ENCODE assay signal across 16 cellular contexts in genomic region chr11:10428453-10428852, GRCh38. TPM values are rescaled to one million over a fixed set of nuclear protein-coding genes. Genes with fewer than 3 reads are reported as not detected.
A peak's percentile ranks its signal among the peaks of the same experiment; 100 is the strongest.
DNase-seq lines count a peak whose midpoint lies in the region; ATAC-seq, FAIRE-seq and TF ChIP-seq lines count a peak whose summit lies in the region.
"Had no signal": no experiment of that assay in that cellular context is flagged by ENCODE, and none has a peak within 500 bp of the region (broad histone marks: within the 10 kb centered on the region; RNA-seq: fewer than 3 reads in every experiment).

No MANE protein-coding gene starts in this region.

- H3K9me1 ChIP-seq in IMR-90 (ENCODE audit: insufficient read depth, low read length), result no peaks in the 10 kb centered on the region

- in situ Hi-C loops in IMR-90 (cut with MboI; ENCODE audit: low sequenced_read_pairs), result no loop called here
- in situ Hi-C loops in GM23248 (cut with MboI), result no loop called here

- no peaks in the 10 kb centered on the region for H3K4me1 Mint-ChIP-seq in activated T-helper 17 cell treated with anti-CD3 and anti-CD28 coated beads, Interleukin-2, amount 50 U/mL, for 72 hours
- no peaks in the 10 kb centered on the region for H3K4me1 Mint-ChIP-seq in stimulated activated naive CD8-positive, alpha-beta T cell treated with anti-CD3 and anti-CD28 coated beads, Interleukin-15, amount 100 ng/mL, for 72 hours
- H3K4me1 Mint-ChIP-seq: B cell; CD4-positive, alpha-beta memory T cell had no signal

- POLR2A ChIA-PET in IMR-90 (lab: Charles Lee; ENCODE audit: unreplicated experiment), result no interaction called here

- H3K79me1 ChIP-seq in IMR-90 (ENCODE audit: low read depth in 1 of 2, low read length in 2 of 2) (no peaks in the 10 kb centered on the region), mesendoderm (ENCODE audit: low read length) (no peaks in the 10 kb centered on the region)

- H3K14ac ChIP-seq in IMR-90 (replicated peaks; ENCODE audit: low read depth, low read length), result no peak overlapping the region

- H3K9me3 ChIP-seq in IMR-90 (ENCODE audit: control insufficient read depth, insufficient read depth, low read length) (no peaks in the 10 kb centered on the region), stomach (peaks cover 0 to 6% (median 0%) of the 10 kb centered on the region in 4 donors), GM23248 (ENCODE audit: low read depth) (no peaks in the 10 kb centered on the region)
- H3K9me3 ChIP-seq: HAP-1 had no signal

- H3K79me2 ChIP-seq in mesendoderm (ENCODE audit: control insufficient read depth, insufficient read depth, low read length), result no peaks in the 10 kb centered on the region
- no peaks in the 10 kb centered on the region for H3K79me2 ChIP-seq in GM23248 (ENCODE audit: insufficient read depth)

- H2BK120ac ChIP-seq in IMR-90 (ENCODE audit: low read depth, low read length) (no peak overlapping the region), mesendoderm (ENCODE audit: low read depth, low read length) (no peak overlapping the region)

- no peak overlapping the region for H2AFZ ChIP-seq in IMR-90 (replicated peaks; ENCODE audit: low read length, poor library complexity)
- H2AFZ ChIP-seq in GM23248, result no peak overlapping the region

- peaks cover 26% of the 10 kb centered on the region for H3K27me3 Mint-ChIP-seq in activated T-helper 17 cell treated with anti-CD3 and anti-CD28 coated beads, Interleukin-2, amount 50 U/mL, for 72 hours
- H3K27me3 Mint-ChIP-seq in stimulated activated naive CD8-positive, alpha-beta T cell treated with anti-CD3 and anti-CD28 coated beads, Interleukin-15, amount 100 ng/mL, for 72 hours, result peaks cover 5% of the 10 kb centered on the region

- H4K20me1 ChIP-seq in IMR-90 (ENCODE audit: insufficient read depth, low read length) (no peaks in the 10 kb centered on the region), GM23248 (ENCODE audit: insufficient read depth) (no peaks in the 10 kb centered on the region)

- H3K36me3 ChIP-seq in IMR-90 (ENCODE audit: control insufficient read depth, insufficient read depth, low read length) (no peaks in the 10 kb centered on the region), mesendoderm (ENCODE audit: control insufficient read depth, insufficient read depth, low read length) (no peaks in the 10 kb centered on the region), stomach (no peaks in the 10 kb centered on the region), GM23248 (ENCODE audit: low read depth) (no peaks in the 10 kb centered on the region)
- H3K36me3 ChIP-seq: HAP-1 had no signal

- H3K4me1 ChIP-seq in IMR-90 (ENCODE audit: control insufficient read depth, insufficient read depth, low read length) (peaks cover 4% of the 10 kb centered on the region; the same call in 1 of the 2 replicates), mesendoderm (ENCODE audit: control insufficient read depth, low read depth, low read length) (peaks cover 5% of the 10 kb centered on the region), stomach (no peaks in the 10 kb centered on the region), GM23248 (ENCODE audit: insufficient read depth) (peaks cover 10% of the 10 kb centered on the region)
- H3K4me1 ChIP-seq: HAP-1 had no signal

- H3K23ac ChIP-seq in IMR-90 (ENCODE audit: low read depth, low read length) (no peak overlapping the region), mesendoderm (ENCODE audit: low read length) (no peak overlapping the region)

- no peak overlapping the region for H3K4me3 Mint-ChIP-seq in activated T-helper 17 cell treated with anti-CD3 and anti-CD28 coated beads, Interleukin-2, amount 50 U/mL, for 72 hours
- H3K4me3 Mint-ChIP-seq in stimulated activated naive CD8-positive, alpha-beta T cell treated with anti-CD3 and anti-CD28 coated beads, Interleukin-15, amount 100 ng/mL, for 72 hours, result no peak overlapping the region
- H3K4me3 Mint-ChIP-seq: B cell; CD4-positive, alpha-beta memory T cell; HFFc6 had no signal

- no peak overlapping the region for H3K18ac ChIP-seq in IMR-90 (ENCODE audit: low read depth, low read length)
- no peak overlapping the region for H3K18ac ChIP-seq in mesendoderm (ENCODE audit: low read length)

- no peak overlapping the region for H2BK5ac ChIP-seq in IMR-90 (ENCODE audit: low read depth, low read length, poor library complexity, severe bottlenecking)
- H2BK5ac ChIP-seq in mesendoderm (ENCODE audit: low read length), result no peak overlapping the region

- WGBS in IMR-90 (ENCODE audit: extremely low coverage in 2 of 2, insufficient read length in 1 of 2), 2 experiments, result no CpG with 5 or more reads among the region's 1 CpG
- no CpG with 5 or more reads among the region's 1 CpG for WGBS in mesendoderm (ENCODE audit: extremely low coverage, insufficient coverage, low lambda C conversion rate)
- 38 to 52% (median 43%) methylated on average over 1 of the region's 1 CpG for WGBS in stomach, 5 donors
- 80 to 90% methylated on average over 1 of the region's 1 CpG for whole genome bisulfite sequencing in GM23248 (ENCODE audit: low coverage in 1 of 2, low lambda C conversion rate in 2 of 2, missing lambda C conversion rate in 2 of 2), 2 experiments

- no peak for TF ChIP-seq EP300 in stomach (IDR thresholded peaks at IDR 0.05)

- H3F3A ChIP-seq in GM23248 (ENCODE audit: insufficient read depth), result no peaks in the 10 kb centered on the region

- no peak overlapping the region for H2BK15ac ChIP-seq in IMR-90 (ENCODE audit: low read depth, low read length)
- H2BK15ac ChIP-seq in mesendoderm (replicated peaks; ENCODE audit: low read depth), result no peak overlapping the region

- intact Hi-C loops in IMR-90 (cut with micrococcal nuclease) (no loop called here), stomach (cut with DNase I; ENCODE audit: low total_unique reads) (no loop called here)

- H2AK9ac ChIP-seq in IMR-90 (replicated peaks; ENCODE audit: low read depth, low read length, poor library complexity), result no peak overlapping the region

- H3K27me3 ChIP-seq in IMR-90 (ENCODE audit: control insufficient read depth, insufficient read depth, low read length), result no peaks in the 10 kb centered on the region
- no peaks in the 10 kb centered on the region for H3K27me3 ChIP-seq in mesendoderm (ENCODE audit: insufficient read depth, low read length, poor library complexity)
- H3K27me3 ChIP-seq in stomach, result peaks cover 0 to 22% (median 3%) of the 10 kb centered on the region in 3 donors
- no peaks in the 10 kb centered on the region for H3K27me3 ChIP-seq in GM23248 (replicated peaks; ENCODE audit: insufficient read depth)

- no peaks in the 10 kb centered on the region for H3K9me3 Mint-ChIP-seq in activated T-helper 17 cell treated with anti-CD3 and anti-CD28 coated beads, Interleukin-2, amount 50 U/mL, for 72 hours
- H3K9me3 Mint-ChIP-seq in stimulated activated naive CD8-positive, alpha-beta T cell treated with anti-CD3 and anti-CD28 coated beads, Interleukin-15, amount 100 ng/mL, for 72 hours, result peaks cover 0 to under 1% of the 10 kb centered on the region in 2 donors

- dilution Hi-C loops in IMR-90 (cut with HindIII; ENCODE audit: low sequenced_read_pairs, unreplicated experiment), result no loop called here

- no peak for TF ChIP-seq CTCF in IMR-90 (conservative IDR thresholded peaks at IDR 0.05; ENCODE audit: low read depth, low read length)
- TF ChIP-seq CTCF in stomach (IDR thresholded peaks at IDR 0.05), result no peak

- TF ChIP-seq POLR2A in GM12892 (IDR thresholded peaks at IDR 0.05; ENCODE audit: low read depth, low read length) (no peak), IMR-90 (IDR thresholded peaks at IDR 0.05; ENCODE audit: low read depth, low read length) (no peak), stomach (IDR thresholded peaks at IDR 0.05) (no peak)

- DNase-seq in GM12892 (ENCODE audit: insufficient read length) (no peak), IMR-90 (no peak), mesendoderm (peak; percentile 36), stomach (no peak), GM23248 (no peak)
- DNase-seq in stimulated activated naive CD8-positive, alpha-beta T cell treated with anti-CD3 and anti-CD28 coated beads, Interleukin-15, amount 100 ng/mL, for 72 hours, result no peak
- DNase-seq: ACHN; C1 segment of cervical spinal cord; CD4-positive, alpha-beta memory T cell; DMS79; HFFc6 had no signal

- CTCF ChIA-PET in IMR-90 (lab: Yijun Ruan, JAX), result no interaction called here

- FAIRE-seq in GM12892 (lab: Jason Lieb, UNC), result peak; percentile 61
- FAIRE-seq: GM12878, H1 had no signal

- no peaks in the 10 kb centered on the region for H3K9me2 ChIP-seq in GM23248 (ENCODE audit: insufficient read depth)

- no peak overlapping the region for H2BK20ac ChIP-seq in IMR-90 (ENCODE audit: low read depth, low read length)

- H4K5ac ChIP-seq in IMR-90 (ENCODE audit: low read depth, low read length) (no peak overlapping the region), mesendoderm (ENCODE audit: low read length) (no peak overlapping the region)

- no peak overlapping the region for H3K4me2 ChIP-seq in IMR-90 (ENCODE audit: low read depth, low read length)
- no peak overlapping the region for H3K4me2 ChIP-seq in mesendoderm (ENCODE audit: low read length)
- no peak overlapping the region for H3K4me2 ChIP-seq in GM23248 (ENCODE audit: unreplicated experiment)

- ATAC-seq in IMR-90 (ENCODE audit: low read depth), result no peak
- peak; percentile 47 for ATAC-seq in activated T-helper 17 cell treated with anti-CD3 and anti-CD28 coated beads, Interleukin-2, amount 50 U/mL, for 72 hours (replicated peaks)
- no peak for ATAC-seq in stimulated activated naive CD8-positive, alpha-beta T cell treated with anti-CD3 and anti-CD28 coated beads, Interleukin-15, amount 100 ng/mL, for 72 hours
- ATAC-seq: GM12878 had no signal

- no peak overlapping the region for H4K91ac ChIP-seq in IMR-90 (ENCODE audit: insufficient read depth, low read depth, low read length)

- H3K27ac ChIP-seq in IMR-90 (ENCODE audit: insufficient read depth, low read length), result no peak overlapping the region
- no peak overlapping the region for H3K27ac ChIP-seq in mesendoderm (ENCODE audit: low read depth, low read length)
- H3K27ac ChIP-seq in stomach, result no peak overlapping the region
- H3K27ac ChIP-seq in GM23248, result no peak overlapping the region

- H3K9ac ChIP-seq in IMR-90 (ENCODE audit: low read depth, low read length), result no peak overlapping the region
- H3K9ac ChIP-seq in mesendoderm (ENCODE audit: low read length), result no peak overlapping the region
- no peak overlapping the region for H3K9ac ChIP-seq in GM23248

- no peaks in the 10 kb centered on the region for H3K36me3 Mint-ChIP-seq in activated T-helper 17 cell treated with anti-CD3 and anti-CD28 coated beads, Interleukin-2, amount 50 U/mL, for 72 hours (ENCODE audit: low read depth)
- H3K36me3 Mint-ChIP-seq: CD4-positive, alpha-beta memory T cell had no signal

- H3K56ac ChIP-seq in IMR-90 (ENCODE audit: extremely low read depth, insufficient read depth, low read length) (no peak overlapping the region), mesendoderm (ENCODE audit: low read length) (no peak overlapping the region)

- H2AK5ac ChIP-seq in IMR-90 (ENCODE audit: low read depth, low read length), result no peak overlapping the region
- H2AK5ac ChIP-seq in mesendoderm (ENCODE audit: low read length), result no peak overlapping the region

- TF ChIP-seq RAD21 in IMR-90 (IDR thresholded peaks at IDR 0.05; ENCODE audit: low read length), result no peak

- BruUV-seq in IMR-90 (replicated peaks; lab: Mats Ljungman, UMichigan), result no TSS peak

- H3K4ac ChIP-seq in IMR-90 (ENCODE audit: low read depth, low read length) (no peak overlapping the region), mesendoderm (ENCODE audit: low read depth, low read length) (no peak overlapping the region)

- H4K8ac ChIP-seq in IMR-90 (ENCODE audit: low read depth in 2 of 2, low read length in 2 of 2) (no peak overlapping the region), mesendoderm (ENCODE audit: low read depth, low read length) (no peak overlapping the region)

- H3K4me3 ChIP-seq in IMR-90 (ENCODE audit: insufficient read depth, low read depth, low read length), result no peak overlapping the region
- H3K4me3 ChIP-seq in mesendoderm (ENCODE audit: low read length), result no peak overlapping the region
- H3K4me3 ChIP-seq in stomach, result no peak overlapping the region
- H3K4me3 ChIP-seq in GM23248, result no peak overlapping the region
- H3K4me3 ChIP-seq: GM12878, HAP-1 had no signal

- H3K27ac Mint-ChIP-seq in activated T-helper 17 cell treated with anti-CD3 and anti-CD28 coated beads, Interleukin-2, amount 50 U/mL, for 72 hours, result no peak overlapping the region
- no peak overlapping the region for H3K27ac Mint-ChIP-seq in stimulated activated naive CD8-positive, alpha-beta T cell treated with anti-CD3 and anti-CD28 coated beads, Interleukin-15, amount 100 ng/mL, for 72 hours
- H3K27ac Mint-ChIP-seq: B cell; CD4-positive, alpha-beta memory T cell; HFFc6 had no signal

RNA-seq across cellular contexts. Expression of gene AMPD3, which starts 26.6 kb away (rescaled TPM):
- polyA plus RNA-seq in GM12892 (2012; ENCODE audit: missing spikeins), result 49.2 TPM
- 8.1 and 8.6 TPM in 2 replicates for total RNA-seq in IMR-90 (2012; rRNA removed)
- 10.8 and 12.1 TPM in 2 replicates for polyA plus RNA-seq in IMR-90 (2012; rRNA removed)
- 7.4 and 13.3 TPM in 2 replicates for polyA plus RNA-seq in IMR-90 (2012; cell fraction: cytosol; rRNA removed)
- 19.2 and 26.6 TPM in 2 replicates for polyA plus RNA-seq in IMR-90 (2012; cell fraction: nucleus; rRNA removed; ENCODE audit: low replicate concordance)
- total RNA-seq in activated T-helper 17 cell treated with anti-CD3 and anti-CD28 coated beads, Interleukin-2, amount 50 U/mL, for 72 hours, result 100 to 1,000 TPM in 1 of 2 donors, 10 to 100 TPM in 1; 30.6 to 179 TPM
- polyA plus RNA-seq in mesendoderm (2013, experiment 1 of 2), result 2.4 TPM
- polyA plus RNA-seq in mesendoderm (2013, experiment 2 of 2), result 2.3 TPM
- 10 to 100 TPM in 3 of 5 donors, 1 to 10 TPM in 2; 7.7 to 20.4 (median 14.2) TPM for total RNA-seq in stomach
- 1 to 10 TPM; 4.1 to 6.6 (median 5.2) TPM for polyA plus RNA-seq in stomach
- 4.9 and 6.4 TPM in 2 replicates for total RNA-seq in GM23248 (2014; rRNA removed; shearing (Covaris generic))
- 3.3 and 3.6 TPM in 2 replicates for polyA plus RNA-seq in GM23248 (2016; fragmentation: Nextera tagmentation; extraction: Ambion mirVana)
